16 cellular contexts compared by ENCODE assay signal in genomic region chr11:114678125-114679036, GRCh38. TPM values are rescaled to one million over a fixed set of nuclear protein-coding genes. Genes with fewer than 3 reads are reported as not detected.
A peak's percentile ranks its signal among the peaks of the same experiment; 100 is the strongest.
DNase-seq lines count a peak whose midpoint lies in the region; ATAC-seq and TF ChIP-seq lines count a peak whose summit lies in the region.
"Had no signal": no experiment of that assay in that cellular context is flagged by ENCODE, and none has a peak within 500 bp of the region (broad histone marks: within the 10 kb centered on the region; RNA-seq: fewer than 3 reads in every experiment).

TSS of gene NXPE2 (plus strand) at chr11:114678527. CDS start at chr11:114678576, 49 bp downstream.

- no peaks in the 10 kb centered on the region for H3K79me2 ChIP-seq in osteoblast (ENCODE audit: insufficient read depth, low read length)

- POLR2A ChIA-PET in BJ (lab: Charles Lee) = no interaction called here

- DNase-seq in BJ (ENCODE audit: low read depth) (peak; percentile 16), MG63 (peak; percentile 61), epithelial cell of esophagus (ENCODE audit: low read depth) (peak; percentile 43), osteoblast (ENCODE audit: insufficient read length, low spot score, missing footprints) (no peak), left lung (no peak), SKM-1 (lab: John Stamatoyannopoulos, UW; ENCODE audit: unreplicated experiment) (no peak), HK-2 (ENCODE audit: unreplicated experiment) (no peak), posterior cingulate gyrus (no peak)
- DNase-seq: activated naive CD8-positive, alpha-beta T cell treated with anti-CD3 and anti-CD28 coated beads, Interleukin-2, amount 10 ng/mL, durations not matched to agents 7 days and 5 days; H7; NCI-H1105; NCI-H524 treated with DMSO at 0.1 percent for 48 hours; SJCRH30; stimulated activated CD4-positive, alpha-beta T cell treated with anti-CD3 and anti-CD28 coated beads, Interleukin-1b, Interleukin-23, amount 100 ng/mL, for 48 hours had no signal

- intact Hi-C loops in left lung (cut with DNase I) = no loop called here
- intact Hi-C loops in posterior cingulate gyrus (cut with DNase I) = no loop called here

- no peaks in the 10 kb centered on the region for H4K20me1 ChIP-seq in osteoblast (ENCODE audit: insufficient read depth, low read length)

- ATAC-seq in left lung = no peak
- ATAC-seq: stimulated activated effector memory CD8-positive, alpha-beta T cell treated with anti-CD3 and anti-CD28 coated beads, Interleukin-12 subunit alpha, Interleukin-12 subunit beta, amount 100 ng/mL, for 72 hours had no signal

- H3K4me2 ChIP-seq in osteoblast (ENCODE audit: insufficient read depth, low read length) = peak within 1 kb of the TSS; percentile 41

- CTCF ChIA-PET in BJ (lab: Yijun Ruan, JAX) = no interaction called here

- H3K36me3 ChIP-seq in BJ (ENCODE audit: control insufficient read depth, insufficient read depth, low read length) (no peaks in the 10 kb centered on the region), MG63 (no peaks in the 10 kb centered on the region), osteoblast (ENCODE audit: insufficient read depth, low read length) (no peaks in the 10 kb centered on the region), left lung (no peaks in the 10 kb centered on the region)
- H3K36me3 ChIP-seq: SJCRH30 had no signal

- H2AFZ ChIP-seq in osteoblast (ENCODE audit: low read length) = no peak within 1 kb of the TSS

- TF ChIP-seq CTCF in BJ (IDR thresholded peaks at IDR 0.05; ENCODE audit: insufficient read depth, low read depth, low read length) = no peak
- TF ChIP-seq CTCF in epithelial cell of esophagus (IDR thresholded peaks at IDR 0.05; ENCODE audit: insufficient read depth, low read depth, low read length, missing control alignments) = no peak
- TF ChIP-seq CTCF in osteoblast (IDR thresholded peaks at IDR 0.05; ENCODE audit: extremely low read depth, low read depth, low read length) = no peak
- no peak for TF ChIP-seq CTCF in left lung (IDR thresholded peaks at IDR 0.05)

- H3K9me3 ChIP-seq in MG63 (0 out of 2 replicates have a peak, but pooled peaks cover 4% of the 10 kb centered on the region), osteoblast (ENCODE audit: low read depth, low read length) (no peaks in the 10 kb centered on the region), left lung (peaks cover 0 to 11% of the 10 kb centered on the region in 2 donors)
- H3K9me3 ChIP-seq: SJCRH30 had no signal

- H3K4me1 ChIP-seq in osteoblast (ENCODE audit: insufficient read depth, low read length) (peaks cover 9% of the 10 kb centered on the region), left lung (no peaks in the 10 kb centered on the region)
- H3K4me1 ChIP-seq: SJCRH30 had no signal

- H3K27me3 ChIP-seq in BJ (ENCODE audit: control insufficient read depth, insufficient read depth, low read length) (no peaks in the 10 kb centered on the region), MG63 (no peaks in the 10 kb centered on the region), osteoblast (ENCODE audit: insufficient read depth, low read length) (no peaks in the 10 kb centered on the region), left lung (no peaks in the 10 kb centered on the region)
- H3K27me3 ChIP-seq: SJCRH30 had no signal

- H3K4me3 ChIP-seq in BJ (ENCODE audit: low read depth, low read length) = no peak within 1 kb of the TSS
- no peak within 1 kb of the TSS for H3K4me3 ChIP-seq in MG63
- H3K4me3 ChIP-seq in epithelial cell of esophagus (ENCODE audit: low read length) = no peak within 1 kb of the TSS
- H3K4me3 ChIP-seq in osteoblast (ENCODE audit: insufficient read depth, low read length) = no peak within 1 kb of the TSS
- no peak within 1 kb of the TSS for H3K4me3 ChIP-seq in left lung
- H3K4me3 ChIP-seq: SJCRH30 had no signal

- H3K27ac ChIP-seq in osteoblast (ENCODE audit: low read depth, low read length) (peak within 1 kb of the TSS; percentile 54), left lung (no peak within 1 kb of the TSS)
- H3K27ac ChIP-seq: SJCRH30 had no signal

RNA-seq across cellular contexts. Expression of gene NXPE2, which starts in this region (rescaled TPM):
- polyA plus RNA-seq in BJ (2011; rRNA removed) = 0.04 and 0.06 TPM in 2 replicates
- 0.10 TPM in 1 of 2 replicates, not detected in the other for polyA minus RNA-seq in BJ (2011; rRNA and poly(A)+ RNA removed)
- not detected in 2 replicates for total RNA-seq in MG63 (2014; rRNA removed; shearing (Covaris generic); ENCODE audit: low replicate concordance)
- total RNA-seq in osteoblast (under 0.01 and 0.29 TPM in 2 replicates), left lung (under 1 TPM in 1 of 2 donors, not detected in 1; 0.17 TPM)
- total RNA-seq: activated naive CD8-positive, alpha-beta T cell treated with anti-CD3 and anti-CD28 coated beads, Interleukin-2, amount 10 ng/mL, durations not matched to agents 7 days and 5 days; glomerular endothelial cell; H7; SJCRH30 had no signal

Comparison
In these comparisons a context has a peak if more than half of its experiments do, and no peak if none do; other contexts are left out.
1. Peak in DNase-seq in BJ; RNA of the gene not detected or under 1 TPM.
2. Peak in DNase-seq in MG63; RNA of the gene not detected or under 1 TPM.